ENCODE assay signal across 22 cellular contexts in genomic region chr7:36062159-36062815, GRCh38.
A peak's percentile ranks its signal among the peaks of the same experiment; 100 is the strongest.
DNase-seq lines count a peak whose midpoint lies in the region; ATAC-seq and TF ChIP-seq lines count a peak whose summit lies in the region.
"Had no signal": no experiment of that assay in that cellular context is flagged by ENCODE, and none has a peak within 500 bp of the region (broad histone marks: within the 10 kb centered on the region; RNA-seq: fewer than 3 reads in every experiment).

No MANE protein-coding gene starts in this region.

- no peaks in the 10 kb centered on the region for H3K79me2 ChIP-seq in MM.1S (ENCODE audit: low read length)

- POLR2A ChIA-PET in WTC11 (lab: Charles Lee), result no interaction called here

- H3K36me3 ChIP-seq in thoracic aorta, result no peaks in the 10 kb centered on the region
- H3K36me3 ChIP-seq in MM.1S (replicated peaks; ENCODE audit: insufficient read depth, low read length), result no peaks in the 10 kb centered on the region
- H3K36me3 ChIP-seq: uterus had no signal

- peaks cover 0 to 11% of the 10 kb centered on the region in 2 donors for H3K4me1 ChIP-seq in thoracic aorta (ENCODE audit: control insufficient read depth in 1 of 2, low read depth in 2 of 2)
- H3K4me1 ChIP-seq in MM.1S (ENCODE audit: low read length), result no peaks in the 10 kb centered on the region
- H3K4me1 ChIP-seq: uterus had no signal

- H3K4me1 Mint-ChIP-seq in WTC11, result peaks cover 34% of the 10 kb centered on the region
- H3K4me1 Mint-ChIP-seq in activated T-cell treated with anti-CD3 and anti-CD28 coated beads, Interleukin-2, amount 50 U/mL, for 72 hours (ENCODE audit: low read depth), result peaks cover 10% of the 10 kb centered on the region
- H3K4me1 Mint-ChIP-seq: T-cell had no signal

- H3K9ac ChIP-seq in MM.1S (ENCODE audit: low read length), result no peak overlapping the region

- DNase-seq in GM03348 (ENCODE audit: low spot score), result peak; percentile 50
- DNase-seq in WTC11 (ENCODE audit: low spot score), result no peak
- DNase-seq in left kidney (ENCODE audit: low read depth, low spot score), result peak; percentile 49
- DNase-seq in thoracic aorta (ENCODE audit: low spot score), result no peak
- DNase-seq in KBM-7, result no peak
- no peak for DNase-seq in activated T-cell treated with anti-CD3 and anti-CD28 coated beads, Interleukin-2, amount 50 U/mL, for 72 hours
- DNase-seq in MM.1S, result no peak
- DNase-seq: activated CD4-positive, alpha-beta T cell treated with anti-CD3 and anti-CD28 coated beads for 1 hour; activated naive CD4-positive, alpha-beta T cell treated with Interleukin-2 at 50 U/mL for 16 hours; activated T-cell treated with anti-CD3 and anti-CD28 coated beads, Interleukin-2, amount 50 U/mL, for 1 hour; anterior cingulate cortex; cerebellar nuclear complex; DND-41; NCI-H1092 treated with DMSO at 0.1 percent for 48 hours; NCI-H2081; NCI-H345; PC-3; SHP77; T-cell; uterus had no signal

- H3K9me2 ChIP-seq in MM.1S (replicated peaks; ENCODE audit: insufficient read depth, low read length), result no peaks in the 10 kb centered on the region

- no peaks in the 10 kb centered on the region; the same call in 1 of the 2 replicates for H3K27me3 Mint-ChIP-seq in WTC11 (ENCODE audit: low read depth)
- H3K27me3 Mint-ChIP-seq in activated T-cell treated with anti-CD3 and anti-CD28 coated beads, Interleukin-2, amount 50 U/mL, for 72 hours (ENCODE audit: low read depth), result no peaks in the 10 kb centered on the region

- H3K9me3 ChIP-seq in thoracic aorta (no peaks in the 10 kb centered on the region), MM.1S (replicated peaks; ENCODE audit: insufficient read depth, low read length) (no peaks in the 10 kb centered on the region)
- H3K9me3 ChIP-seq: uterus had no signal

- no peak for TF ChIP-seq CTCF in WTC11 (IDR thresholded peaks at IDR 0.05)
- TF ChIP-seq CTCF in thoracic aorta (IDR thresholded peaks at IDR 0.05), result no peak
- no peak for TF ChIP-seq CTCF in MM.1S (IDR thresholded peaks at IDR 0.05; ENCODE audit: low read length)

- H3F3A ChIP-seq in MM.1S (ENCODE audit: insufficient read depth, low read length), result no peaks in the 10 kb centered on the region

- H3K36me3 Mint-ChIP-seq in WTC11, result peaks cover 5% of the 10 kb centered on the region
- H3K36me3 Mint-ChIP-seq in activated T-cell treated with anti-CD3 and anti-CD28 coated beads, Interleukin-2, amount 50 U/mL, for 72 hours (ENCODE audit: insufficient read depth in 2 of 2), result no peaks in the 10 kb centered on the region
- H3K36me3 Mint-ChIP-seq: memory B cell, T-cell had no signal

- H2AFZ ChIP-seq in MM.1S (ENCODE audit: low read length), result no peak overlapping the region

- no peaks in the 10 kb centered on the region for H3K27me3 ChIP-seq in thoracic aorta (replicated peaks; ENCODE audit: insufficient read depth)
- H3K27me3 ChIP-seq in MM.1S (replicated peaks; ENCODE audit: insufficient read depth, low read length), result no peaks in the 10 kb centered on the region
- H3K27me3 ChIP-seq: uterus had no signal

- in situ Hi-C loops in KBM-7 (cut with MboI; ENCODE audit: low pct_unique_long_range_greater_than_20kb, low sequenced_read_pairs), result no loop called here

- H3K27ac ChIP-seq in thoracic aorta (no peak overlapping the region), MM.1S (ENCODE audit: low read length) (no peak overlapping the region)
- H3K27ac ChIP-seq: epithelial cell of prostate, uterus had no signal

- H3K4me2 ChIP-seq in MM.1S (ENCODE audit: low read depth, low read length), result no peak overlapping the region

- CTCF ChIA-PET in WTC11 (lab: Charles Lee), result interaction anchor here (0.9 to 1.3 kb wide), 6 partner anchors 9 to 65 kb away, joined by 3 to 8 read pairs (median 3); no protein-coding TSS in a partner anchor

- H3K27ac Mint-ChIP-seq in WTC11, result no peak overlapping the region
- no peak overlapping the region for H3K27ac Mint-ChIP-seq in activated T-cell treated with anti-CD3 and anti-CD28 coated beads, Interleukin-2, amount 50 U/mL, for 72 hours
- H3K27ac Mint-ChIP-seq: memory B cell, T-cell had no signal

- peaks cover 25% of the 10 kb centered on the region for H3K9me3 Mint-ChIP-seq in WTC11
- no peaks in the 10 kb centered on the region for H3K9me3 Mint-ChIP-seq in activated T-cell treated with anti-CD3 and anti-CD28 coated beads, Interleukin-2, amount 50 U/mL, for 72 hours
- H3K9me3 Mint-ChIP-seq: memory B cell, T-cell had no signal

- H3K4me3 ChIP-seq in thoracic aorta, result no peak overlapping the region
- no peak overlapping the region for H3K4me3 ChIP-seq in MM.1S (ENCODE audit: low read length)
- H3K4me3 ChIP-seq: uterus had no signal

- no peaks in the 10 kb centered on the region for H4K20me1 ChIP-seq in MM.1S (ENCODE audit: insufficient read depth, low read length)

- H3K4me3 Mint-ChIP-seq in WTC11, result no peak overlapping the region
- H3K4me3 Mint-ChIP-seq in activated T-cell treated with anti-CD3 and anti-CD28 coated beads, Interleukin-2, amount 50 U/mL, for 72 hours, result no peak overlapping the region
- H3K4me3 Mint-ChIP-seq: memory B cell, T-cell had no signal

- ATAC-seq in WTC11 (peak; percentile 60), thoracic aorta (ENCODE audit: insufficient number of reproducible peaks, low FRiP score, low read depth) (peak; percentile 43)
- ATAC-seq in activated T-cell treated with anti-CD3 and anti-CD28 coated beads, Interleukin-2, amount 50 U/mL, for 72 hours (replicated peaks in 1 of 2), result no peak
- ATAC-seq: PC-3, T-cell had no signal

TF ChIP-seq in WTC11, 78 proteins besides CTCF, POLR2A, EP300 and RAD21 (continues in another document):
- no peak for TF ChIP-seq ZNF671 (CRISPR knock-in tag; IDR thresholded peaks at IDR 0.05)
- TF ChIP-seq, protein P1, sequence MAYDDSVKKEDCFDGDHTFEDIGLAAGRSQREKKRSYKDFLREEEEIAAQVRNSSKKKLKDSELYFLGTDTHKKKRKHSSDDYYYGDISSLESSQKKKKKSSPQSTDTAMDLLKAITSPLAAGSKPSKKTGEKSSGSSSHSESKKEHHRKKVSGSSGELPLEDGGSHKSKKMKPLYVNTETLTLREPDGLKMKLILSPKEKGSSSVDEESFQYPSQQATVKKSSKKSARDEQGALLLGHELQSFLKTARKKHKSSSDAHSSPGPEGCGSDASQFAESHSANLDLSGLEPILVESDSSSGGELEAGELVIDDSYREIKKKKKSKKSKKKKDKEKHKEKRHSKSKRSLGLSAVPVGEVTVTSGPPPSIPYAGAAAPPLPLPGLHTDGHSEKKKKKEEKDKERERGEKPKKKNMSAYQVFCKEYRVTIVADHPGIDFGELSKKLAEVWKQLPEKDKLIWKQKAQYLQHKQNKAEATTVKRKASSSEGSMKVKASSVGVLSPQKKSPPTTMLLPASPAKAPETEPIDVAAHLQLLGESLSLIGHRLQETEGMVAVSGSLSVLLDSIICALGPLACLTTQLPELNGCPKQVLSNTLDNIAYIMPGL (CRISPR knock-in tag; IDR thresholded peaks at IDR 0.05), result no peak
- TF ChIP-seq TP53 (CRISPR knock-in tag; IDR thresholded peaks at IDR 0.05), result no peak
- no peak for TF ChIP-seq NR2C2 (CRISPR knock-in tag; IDR thresholded peaks at IDR 0.05)
- TF ChIP-seq, protein P2, sequence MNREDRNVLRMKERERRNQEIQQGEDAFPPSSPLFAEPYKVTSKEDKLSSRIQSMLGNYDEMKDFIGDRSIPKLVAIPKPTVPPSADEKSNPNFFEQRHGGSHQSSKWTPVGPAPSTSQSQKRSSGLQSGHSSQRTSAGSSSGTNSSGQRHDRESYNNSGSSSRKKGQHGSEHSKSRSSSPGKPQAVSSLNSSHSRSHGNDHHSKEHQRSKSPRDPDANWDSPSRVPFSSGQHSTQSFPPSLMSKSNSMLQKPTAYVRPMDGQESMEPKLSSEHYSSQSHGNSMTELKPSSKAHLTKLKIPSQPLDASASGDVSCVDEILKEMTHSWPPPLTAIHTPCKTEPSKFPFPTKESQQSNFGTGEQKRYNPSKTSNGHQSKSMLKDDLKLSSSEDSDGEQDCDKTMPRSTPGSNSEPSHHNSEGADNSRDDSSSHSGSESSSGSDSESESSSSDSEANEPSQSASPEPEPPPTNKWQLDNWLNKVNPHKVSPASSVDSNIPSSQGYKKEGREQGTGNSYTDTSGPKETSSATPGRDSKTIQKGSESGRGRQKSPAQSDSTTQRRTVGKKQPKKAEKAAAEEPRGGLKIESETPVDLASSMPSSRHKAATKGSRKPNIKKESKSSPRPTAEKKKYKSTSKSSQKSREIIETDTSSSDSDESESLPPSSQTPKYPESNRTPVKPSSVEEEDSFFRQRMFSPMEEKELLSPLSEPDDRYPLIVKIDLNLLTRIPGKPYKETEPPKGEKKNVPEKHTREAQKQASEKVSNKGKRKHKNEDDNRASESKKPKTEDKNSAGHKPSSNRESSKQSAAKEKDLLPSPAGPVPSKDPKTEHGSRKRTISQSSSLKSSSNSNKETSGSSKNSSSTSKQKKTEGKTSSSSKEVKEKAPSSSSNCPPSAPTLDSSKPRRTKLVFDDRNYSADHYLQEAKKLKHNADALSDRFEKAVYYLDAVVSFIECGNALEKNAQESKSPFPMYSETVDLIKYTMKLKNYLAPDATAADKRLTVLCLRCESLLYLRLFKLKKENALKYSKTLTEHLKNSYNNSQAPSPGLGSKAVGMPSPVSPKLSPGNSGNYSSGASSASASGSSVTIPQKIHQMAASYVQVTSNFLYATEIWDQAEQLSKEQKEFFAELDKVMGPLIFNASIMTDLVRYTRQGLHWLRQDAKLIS (CRISPR knock-in tag; IDR thresholded peaks at IDR 0.05; ENCODE audit: borderline replicate concordance), result no peak
- TF ChIP-seq, protein P3, sequence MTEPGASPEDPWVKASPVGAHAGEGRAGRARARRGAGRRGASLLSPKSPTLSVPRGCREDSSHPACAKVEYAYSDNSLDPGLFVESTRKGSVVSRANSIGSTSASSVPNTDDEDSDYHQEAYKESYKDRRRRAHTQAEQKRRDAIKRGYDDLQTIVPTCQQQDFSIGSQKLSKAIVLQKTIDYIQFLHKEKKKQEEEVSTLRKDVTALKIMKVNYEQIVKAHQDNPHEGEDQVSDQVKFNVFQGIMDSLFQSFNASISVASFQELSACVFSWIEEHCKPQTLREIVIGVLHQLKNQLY (CRISPR knock-in tag; IDR thresholded peaks at IDR 0.05), result no peak

Comparison
In these comparisons a context has a peak if more than half of its experiments do, and no peak if none do; other contexts are left out.
1. DNase-seq: peak in GM03348 (single experiment) and left kidney (single experiment); none in WTC11 (single experiment), thoracic aorta (single experiment), KBM-7 (single experiment), activated T-cell treated with anti-CD3 and anti-CD28 coated beads, Interleukin-2, amount 50 U/mL, for 72 hours (0 of 2) and MM.1S (single experiment).
2. ATAC-seq: peak in WTC11 (single experiment) and thoracic aorta (single experiment); none in activated T-cell treated with anti-CD3 and anti-CD28 coated beads, Interleukin-2, amount 50 U/mL, for 72 hours (0 of 2).